Comparison of ENCODE assay signal across 16 cellular contexts in the genomic region with DNA sequence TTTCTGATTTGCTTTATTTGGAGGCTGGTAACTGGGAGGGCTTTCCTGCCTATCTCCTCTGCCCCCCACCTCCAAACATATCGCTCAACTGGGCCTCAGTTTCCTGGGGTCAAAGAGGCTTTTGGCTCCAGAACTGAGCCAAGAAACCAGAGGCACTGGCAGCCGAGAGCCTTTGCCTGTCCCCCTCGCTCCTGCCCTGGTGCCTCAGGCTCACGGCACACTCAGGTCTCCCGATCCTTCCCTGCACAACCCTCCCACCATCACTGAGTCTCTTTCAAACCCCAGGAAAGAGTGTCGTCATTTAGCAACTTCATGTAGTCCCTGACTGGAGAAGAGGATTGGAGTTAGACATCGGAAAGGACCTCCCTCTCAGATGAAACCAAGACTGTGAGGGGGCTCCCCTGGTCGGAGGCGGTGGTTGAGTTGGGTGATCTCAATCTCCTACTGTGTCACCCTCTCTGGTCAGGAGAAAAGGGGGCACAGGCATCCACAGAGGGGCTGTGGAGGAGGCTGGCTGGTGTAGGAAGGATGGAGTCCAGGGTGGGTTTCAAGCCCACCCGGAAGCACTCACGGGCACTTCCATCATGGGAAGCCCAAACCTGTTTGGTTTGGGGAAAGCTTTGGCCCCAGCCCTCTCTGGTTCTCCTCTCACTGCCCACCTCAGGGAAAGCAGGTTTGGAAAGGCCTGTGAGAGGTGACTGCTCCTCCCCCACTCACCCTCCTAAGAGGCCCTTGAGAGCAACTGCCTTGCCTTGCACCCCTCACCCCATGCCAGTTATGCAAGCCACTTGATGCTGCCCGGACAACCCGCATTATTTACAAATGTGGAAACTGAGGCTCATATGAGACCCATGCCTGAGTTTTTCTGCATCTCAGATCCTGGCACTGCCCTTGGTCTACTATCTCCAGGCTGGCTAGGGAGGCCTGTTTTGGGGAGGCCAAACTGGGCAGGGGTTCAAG.
DNase-seq lines count a peak whose midpoint lies in the region; ATAC-seq and TF ChIP-seq lines count a peak whose summit lies in the region.
"Had no signal": no experiment of that assay in that cellular context is flagged by ENCODE, and none has a peak within 500 bp of the region (broad histone marks: within the 10 kb centered on the region; RNA-seq: fewer than 3 reads in every experiment).

No MANE protein-coding gene starts in this region.

- peaks cover 41% of the 10 kb centered on the region for H3K4me1 Mint-ChIP-seq in activated CD8-positive, alpha-beta T cell treated with anti-CD3 and anti-CD28 coated beads, Interleukin-2, amount 10 ng/mL, durations not matched to agents 7 days and 5 days (ENCODE audit: low read depth)
- H3K4me1 Mint-ChIP-seq in activated CD8-positive, alpha-beta T cell treated with anti-CD3 and anti-CD28 coated beads for 36 hours (ENCODE audit: low read depth) = no peaks in the 10 kb centered on the region

- H3K4me1 ChIP-seq in right cardiac atrium (ENCODE audit: control insufficient read depth, insufficient read depth, low read length) (peaks cover 41% of the 10 kb centered on the region), prostate gland (replicated peaks) (peaks cover 4% of the 10 kb centered on the region), uterus (no peaks in the 10 kb centered on the region)

- ATAC-seq in activated CD8-positive, alpha-beta T cell treated with anti-CD3 and anti-CD28 coated beads, Interleukin-2, amount 10 ng/mL, durations not matched to agents 7 days and 5 days = no peak
- no peak for ATAC-seq in activated CD8-positive, alpha-beta T cell treated with anti-CD3 and anti-CD28 coated beads for 36 hours
- no peak for ATAC-seq in right cardiac atrium
- ATAC-seq in HG02642 (IDR thresholded peaks at IDR 0.05; ENCODE audit: poor library complexity, unreplicated experiment) = no peak
- ATAC-seq: Panc1 had no signal

- H3K4me3 Mint-ChIP-seq in activated CD8-positive, alpha-beta T cell treated with anti-CD3 and anti-CD28 coated beads, Interleukin-2, amount 10 ng/mL, durations not matched to agents 7 days and 5 days = peak overlapping the region; percentile 72
- no peak overlapping the region for H3K4me3 Mint-ChIP-seq in activated CD8-positive, alpha-beta T cell treated with anti-CD3 and anti-CD28 coated beads for 36 hours
- H3K4me3 Mint-ChIP-seq: activated CD4-positive, alpha-beta T cell treated with anti-CD3 and anti-CD28 coated beads, Interleukin-2, amount 10 ng/mL, durations not matched to agents 24 days and 14 days; activated T-helper 1 cell treated with anti-CD3 and anti-CD28 coated beads, Interleukin-12 subunit alpha, Interleukin-12 subunit beta, Interleukin-2, Interleukin-4 antibody, amounts not matched to agents 30 ng/mL and 10 ng/mL and 1 ng/mL, durations not matched to agents 14 hours and 24 hours and 36 hours; T-helper 1 cell treated with Interleukin-12 subunit alpha and Interleukin-12 subunit beta and Interleukin-4 antibody, amounts not matched to agents 30 μg/mL and 1 μg/mL, for 36 hours had no signal

- no peaks in the 10 kb centered on the region for H3K9me3 Mint-ChIP-seq in activated CD8-positive, alpha-beta T cell treated with anti-CD3 and anti-CD28 coated beads, Interleukin-2, amount 10 ng/mL, durations not matched to agents 7 days and 5 days (ENCODE audit: insufficient read depth)
- no peaks in the 10 kb centered on the region for H3K9me3 Mint-ChIP-seq in activated CD8-positive, alpha-beta T cell treated with anti-CD3 and anti-CD28 coated beads for 36 hours
- H3K9me3 Mint-ChIP-seq: activated CD4-positive, alpha-beta T cell treated with anti-CD3 and anti-CD28 coated beads, Interleukin-2, amount 10 ng/mL, durations not matched to agents 24 days and 14 days; activated T-helper 1 cell treated with anti-CD3 and anti-CD28 coated beads, Interleukin-12 subunit alpha, Interleukin-12 subunit beta, Interleukin-2, Interleukin-4 antibody, amounts not matched to agents 30 ng/mL and 10 ng/mL and 1 ng/mL, durations not matched to agents 14 hours and 24 hours and 36 hours; T-helper 1 cell treated with Interleukin-12 subunit alpha and Interleukin-12 subunit beta and Interleukin-4 antibody, amounts not matched to agents 30 μg/mL and 1 μg/mL, for 36 hours had no signal

- TF ChIP-seq CTCF in activated CD8-positive, alpha-beta T cell treated with anti-CD3 and anti-CD28 coated beads for 36 hours (IDR thresholded peaks at IDR 0.05) = no peak
- TF ChIP-seq CTCF in prostate gland (IDR thresholded peaks at IDR 0.05) (no peak), uterus (IDR thresholded peaks at IDR 0.05) (no peak)

- no peak for DNase-seq in activated CD8-positive, alpha-beta T cell treated with anti-CD3 and anti-CD28 coated beads, Interleukin-2, amount 10 ng/mL, durations not matched to agents 7 days and 5 days
- no peak for DNase-seq in activated CD8-positive, alpha-beta T cell treated with anti-CD3 and anti-CD28 coated beads for 36 hours
- DNase-seq in right cardiac atrium = no peak
- no peak for DNase-seq in prostate gland (ENCODE audit: low spot score)
- DNase-seq in uterus = no peak
- no peak for DNase-seq in OCI-M1 (lab: John Stamatoyannopoulos, UW)
- no peak for DNase-seq in activated CD4-positive, alpha-beta T cell treated with anti-CD3 and anti-CD28 coated beads for 4 hours
- DNase-seq: ACHN; activated CD4-positive, alpha-beta T cell treated with anti-CD3 and anti-CD28 coated beads, Interleukin-2, amount 10 ng/mL, durations not matched to agents 24 days and 14 days; hypothalamus; NCI-H345; retina had no signal

- no peaks in the 10 kb centered on the region for H3K36me3 Mint-ChIP-seq in activated CD8-positive, alpha-beta T cell treated with anti-CD3 and anti-CD28 coated beads, Interleukin-2, amount 10 ng/mL, durations not matched to agents 7 days and 5 days (ENCODE audit: low read depth)
- H3K36me3 Mint-ChIP-seq in activated CD8-positive, alpha-beta T cell treated with anti-CD3 and anti-CD28 coated beads for 36 hours (ENCODE audit: low read depth) = no peaks in the 10 kb centered on the region

- CTCF ChIA-PET in activated CD8-positive, alpha-beta T cell treated with anti-CD3 and anti-CD28 coated beads, Interleukin-2, amount 10 ng/mL, durations not matched to agents 7 days and 5 days (lab: Charles Lee) = no interaction called here
- CTCF ChIA-PET in activated CD8-positive, alpha-beta T cell treated with anti-CD3 and anti-CD28 coated beads for 36 hours (lab: Charles Lee) = no interaction called here

- H3K27me3 Mint-ChIP-seq in activated CD8-positive, alpha-beta T cell treated with anti-CD3 and anti-CD28 coated beads, Interleukin-2, amount 10 ng/mL, durations not matched to agents 7 days and 5 days (ENCODE audit: low read depth) = peaks cover 20% of the 10 kb centered on the region
- H3K27me3 Mint-ChIP-seq in activated CD8-positive, alpha-beta T cell treated with anti-CD3 and anti-CD28 coated beads for 36 hours = peaks cover 14% of the 10 kb centered on the region

- H3K9me3 ChIP-seq in right cardiac atrium (ENCODE audit: control insufficient read depth, low read length) = no peaks in the 10 kb centered on the region
- H3K9me3 ChIP-seq in prostate gland = no peaks in the 10 kb centered on the region
- H3K9me3 ChIP-seq in uterus = no peaks in the 10 kb centered on the region

- H3K36me3 ChIP-seq in prostate gland (no peaks in the 10 kb centered on the region), uterus (no peaks in the 10 kb centered on the region)

- peak overlapping the region; percentile 90 for H3K27ac ChIP-seq in right cardiac atrium (ENCODE audit: low read length)
- H3K27ac ChIP-seq in prostate gland = peak overlapping the region; percentile 91 to 92
- H3K27ac ChIP-seq in uterus = peak overlapping the region; percentile 92 to 97

- intact Hi-C loops in activated CD8-positive, alpha-beta T cell treated with anti-CD3 and anti-CD28 coated beads for 36 hours (cut with micrococcal nuclease) = no loop called here
- intact Hi-C loops in right cardiac atrium (cut with DNase I) (loop anchor here in 3 of 4 donors (5.0 kb wide), 4 partner anchors 37 to 48 kb away; no protein-coding TSS in a partner anchor), prostate gland (cut with DNase I) (no loop called here), uterus (cut with DNase I; ENCODE audit: low total_unique reads) (loop anchor here (5.0 to 10.0 kb wide), 2 partner anchors 38 to 54 kb away; no protein-coding TSS in a partner anchor)

- WGBS in right cardiac atrium = 54% methylated on average over 13 of the region's 13 CpGs
- 73% methylated on average over 13 of the region's 13 CpGs for WGBS in prostate gland

- H3K4me3 ChIP-seq in right cardiac atrium (ENCODE audit: low read length) (peak overlapping the region; percentile 79), prostate gland (peak overlapping the region; percentile 37 to 38), uterus (peak overlapping the region; percentile 59 to 88)

- TF ChIP-seq POLR2A in prostate gland (IDR thresholded peaks at IDR 0.05) (no peak), uterus (IDR thresholded peaks at IDR 0.05) (no peak)

- no peaks in the 10 kb centered on the region for H3K27me3 ChIP-seq in right cardiac atrium (ENCODE audit: control insufficient read depth, insufficient read depth)
- H3K27me3 ChIP-seq in prostate gland (replicated peaks; ENCODE audit: insufficient read depth) = no peaks in the 10 kb centered on the region
- no peaks in the 10 kb centered on the region for H3K27me3 ChIP-seq in uterus

- POLR2A ChIA-PET in activated CD8-positive, alpha-beta T cell treated with anti-CD3 and anti-CD28 coated beads, Interleukin-2, amount 10 ng/mL, durations not matched to agents 7 days and 5 days (lab: Charles Lee) = no interaction called here
- POLR2A ChIA-PET in activated CD8-positive, alpha-beta T cell treated with anti-CD3 and anti-CD28 coated beads for 36 hours (lab: Charles Lee) = no interaction called here

- no peak overlapping the region for H3K27ac Mint-ChIP-seq in activated CD8-positive, alpha-beta T cell treated with anti-CD3 and anti-CD28 coated beads, Interleukin-2, amount 10 ng/mL, durations not matched to agents 7 days and 5 days
- H3K27ac Mint-ChIP-seq in activated CD8-positive, alpha-beta T cell treated with anti-CD3 and anti-CD28 coated beads for 36 hours = no peak overlapping the region
- H3K27ac Mint-ChIP-seq: activated CD4-positive, alpha-beta T cell treated with anti-CD3 and anti-CD28 coated beads, Interleukin-2, amount 10 ng/mL, durations not matched to agents 24 days and 14 days; activated T-helper 1 cell treated with anti-CD3 and anti-CD28 coated beads, Interleukin-12 subunit alpha, Interleukin-12 subunit beta, Interleukin-2, Interleukin-4 antibody, amounts not matched to agents 30 ng/mL and 10 ng/mL and 1 ng/mL, durations not matched to agents 14 hours and 24 hours and 36 hours; T-helper 1 cell treated with Interleukin-12 subunit alpha and Interleukin-12 subunit beta and Interleukin-4 antibody, amounts not matched to agents 30 μg/mL and 1 μg/mL, for 36 hours had no signal

Comparison
In these comparisons a context has a peak if more than half of its experiments do, and no peak if none do; other contexts are left out.
1. intact Hi-C loops: an anchor here in right cardiac atrium (5.0 kb wide) and uterus (5.0 to 10.0 kb wide); none called in activated CD8-positive, alpha-beta T cell treated with anti-CD3 and anti-CD28 coated beads for 36 hours and prostate gland.